Comparison of ENCODE assay signal across 1 cellular context in genomic region chr15:42042602-42043400, GRCh38.
TF ChIP-seq lines count a peak whose summit lies in the region.

No MANE protein-coding gene starts in this region.

TF ChIP-seq in GM12878, 131 proteins besides CTCF, POLR2A, EP300 and RAD21 (continued from another document):
- TF ChIP-seq, protein P1, sequence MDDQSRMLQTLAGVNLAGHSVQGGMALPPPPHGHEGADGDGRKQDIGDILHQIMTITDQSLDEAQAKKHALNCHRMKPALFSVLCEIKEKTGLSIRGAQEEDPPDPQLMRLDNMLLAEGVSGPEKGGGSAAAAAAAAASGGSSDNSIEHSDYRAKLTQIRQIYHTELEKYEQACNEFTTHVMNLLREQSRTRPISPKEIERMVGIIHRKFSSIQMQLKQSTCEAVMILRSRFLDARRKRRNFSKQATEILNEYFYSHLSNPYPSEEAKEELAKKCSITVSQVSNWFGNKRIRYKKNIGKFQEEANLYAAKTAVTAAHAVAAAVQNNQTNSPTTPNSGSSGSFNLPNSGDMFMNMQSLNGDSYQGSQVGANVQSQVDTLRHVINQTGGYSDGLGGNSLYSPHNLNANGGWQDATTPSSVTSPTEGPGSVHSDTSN (IDR thresholded peaks at IDR 0.05; ENCODE audit: insufficient replicate concordance, low read depth, low read length) = no peak
- no peak for TF ChIP-seq CHD2 (IDR thresholded peaks at IDR 0.05; ENCODE audit: borderline replicate concordance, low read depth, low read length)
- TF ChIP-seq, protein P2, sequence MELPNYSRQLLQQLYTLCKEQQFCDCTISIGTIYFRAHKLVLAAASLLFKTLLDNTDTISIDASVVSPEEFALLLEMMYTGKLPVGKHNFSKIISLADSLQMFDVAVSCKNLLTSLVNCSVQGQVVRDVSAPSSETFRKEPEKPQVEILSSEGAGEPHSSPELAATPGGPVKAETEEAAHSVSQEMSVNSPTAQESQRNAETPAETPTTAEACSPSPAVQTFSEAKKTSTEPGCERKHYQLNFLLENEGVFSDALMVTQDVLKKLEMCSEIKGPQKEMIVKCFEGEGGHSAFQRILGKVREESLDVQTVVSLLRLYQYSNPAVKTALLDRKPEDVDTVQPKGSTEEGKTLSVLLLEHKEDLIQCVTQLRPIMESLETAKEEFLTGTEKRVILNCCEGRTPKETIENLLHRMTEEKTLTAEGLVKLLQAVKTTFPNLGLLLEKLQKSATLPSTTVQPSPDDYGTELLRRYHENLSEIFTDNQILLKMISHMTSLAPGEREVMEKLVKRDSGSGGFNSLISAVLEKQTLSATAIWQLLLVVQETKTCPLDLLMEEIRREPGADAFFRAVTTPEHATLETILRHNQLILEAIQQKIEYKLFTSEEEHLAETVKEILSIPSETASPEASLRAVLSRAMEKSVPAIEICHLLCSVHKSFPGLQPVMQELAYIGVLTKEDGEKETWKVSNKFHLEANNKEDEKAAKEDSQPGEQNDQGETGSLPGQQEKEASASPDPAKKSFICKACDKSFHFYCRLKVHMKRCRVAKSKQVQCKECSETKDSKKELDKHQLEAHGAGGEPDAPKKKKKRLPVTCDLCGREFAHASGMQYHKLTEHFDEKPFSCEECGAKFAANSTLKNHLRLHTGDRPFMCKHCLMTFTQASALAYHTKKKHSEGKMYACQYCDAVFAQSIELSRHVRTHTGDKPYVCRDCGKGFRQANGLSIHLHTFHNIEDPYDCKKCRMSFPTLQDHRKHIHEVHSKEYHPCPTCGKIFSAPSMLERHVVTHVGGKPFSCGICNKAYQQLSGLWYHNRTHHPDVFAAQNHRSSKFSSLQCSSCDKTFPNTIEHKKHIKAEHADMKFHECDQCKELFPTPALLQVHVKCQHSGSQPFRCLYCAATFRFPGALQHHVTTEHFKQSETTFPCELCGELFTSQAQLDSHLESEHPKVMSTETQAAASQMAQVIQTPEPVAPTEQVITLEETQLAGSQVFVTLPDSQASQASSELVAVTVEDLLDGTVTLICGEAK (IDR thresholded peaks at IDR 0.05; ENCODE audit: borderline replicate concordance) = no peak
- TF ChIP-seq BHLHE40 (IDR thresholded peaks at IDR 0.05; ENCODE audit: borderline replicate concordance in 1 of 2, low read depth in 2 of 2, low read length in 1 of 2) = no peak
- TF ChIP-seq FOS (IDR thresholded peaks at IDR 0.05; ENCODE audit: borderline replicate concordance, extremely low read depth, insufficient read length) = no peak
- TF ChIP-seq SMARCA5 (IDR thresholded peaks at IDR 0.05) = no peak
- no peak for TF ChIP-seq CREM (IDR thresholded peaks at IDR 0.05; ENCODE audit: low read depth)
- no peak for TF ChIP-seq STAT1 (conservative IDR thresholded peaks at IDR 0.05)
- no peak for TF ChIP-seq SREBF2 (IDR thresholded peaks at IDR 0.05; ENCODE audit: low read length)
TF ChIP-seq in GM12878: peak in this region for 0.
